ENCODE assay signal across 8 cellular contexts in the genomic region with DNA sequence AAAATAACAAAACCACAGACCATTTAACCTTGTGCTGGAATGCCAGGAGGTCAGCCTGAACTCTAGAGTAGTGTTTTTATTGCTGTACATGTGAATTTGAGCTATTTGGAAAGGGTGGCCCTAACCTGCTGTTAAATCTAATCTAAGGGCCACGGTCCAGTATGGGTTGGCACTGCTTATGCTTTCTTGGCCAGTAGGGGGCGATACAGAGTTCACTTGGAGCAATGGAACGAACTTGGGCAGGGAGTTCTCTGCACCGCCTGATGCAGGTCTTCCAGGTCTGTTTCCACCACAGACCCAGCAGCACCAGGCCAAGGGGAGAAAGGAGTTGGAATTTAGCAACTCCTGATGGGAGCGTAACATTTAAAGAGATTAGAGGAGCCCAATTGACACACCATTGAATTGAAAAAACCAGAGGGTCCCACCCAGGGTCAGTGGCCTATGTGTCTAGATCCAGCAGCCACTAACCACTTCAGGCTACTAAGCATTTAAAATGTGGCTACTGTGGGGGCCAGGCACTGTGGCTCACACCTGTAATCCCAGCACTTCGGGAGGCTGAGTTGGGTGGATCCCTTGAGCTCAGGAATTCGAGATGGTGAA.
A peak's percentile ranks its signal among the peaks of the same experiment; 100 is the strongest.
DNase-seq lines count a peak whose midpoint lies in the region; ATAC-seq and TF ChIP-seq lines count a peak whose summit lies in the region.

No MANE protein-coding gene starts in this region.

- TF ChIP-seq POLR2A in uterus (IDR thresholded peaks at IDR 0.05) = no peak

- H3K4me1 ChIP-seq in thoracic aorta (ENCODE audit: control insufficient read depth in 1 of 2, low read depth in 2 of 2) (peaks cover 0 to 12% of the 10 kb centered on the region in 2 donors), uterus (peaks cover 0 to 7% of the 10 kb centered on the region in 2 donors)

- H3K4me3 Mint-ChIP-seq in brain = no peak overlapping the region
- H3K4me3 Mint-ChIP-seq in naive B cell = no peak overlapping the region

- no peaks in the 10 kb centered on the region for H3K27me3 ChIP-seq in thoracic aorta (replicated peaks; ENCODE audit: insufficient read depth)
- H3K27me3 ChIP-seq in uterus = no peaks in the 10 kb centered on the region

- ATAC-seq in HG03159 (IDR thresholded peaks at IDR 0.05; ENCODE audit: unreplicated experiment) = peak; percentile 71
- peak; percentile 70 to 77 for ATAC-seq in naive B cell (ENCODE audit: low read depth in 2 of 2)
- no peak for ATAC-seq in thoracic aorta (ENCODE audit: insufficient number of reproducible peaks, low FRiP score, low read depth)

- H3K9me3 ChIP-seq in thoracic aorta (no peaks in the 10 kb centered on the region), uterus (no peaks in the 10 kb centered on the region)

- no peaks in the 10 kb centered on the region for H3K36me3 ChIP-seq in thoracic aorta
- H3K36me3 ChIP-seq in uterus = no peaks in the 10 kb centered on the region

- H3K27ac ChIP-seq in thoracic aorta (no peak overlapping the region), uterus (peak overlapping the region in 1 of 2 donors; percentile 46)

- peak; percentile 43 to 65 for TF ChIP-seq CTCF in brain (conservative IDR thresholded peaks at IDR 0.05)
- TF ChIP-seq CTCF in thoracic aorta (IDR thresholded peaks at IDR 0.05) = peak; percentile 54
- TF ChIP-seq CTCF in uterus (IDR thresholded peaks at IDR 0.05) = peak in 2 of 4 experiments; percentile 37 to 42

- DNase-seq in EH (ENCODE audit: low read depth) (peak; percentile 32), UCSD-AML1 (lab: John Stamatoyannopoulos, UW; ENCODE audit: unreplicated experiment) (peak; percentile 15), naive B cell (peak; percentile 48), thoracic aorta (ENCODE audit: low spot score) (no peak), OCI-M2 (lab: John Stamatoyannopoulos, UW; ENCODE audit: unreplicated experiment) (no peak), uterus (no peak)

- intact Hi-C loops in uterus (cut with DNase I; ENCODE audit: low total_unique reads) = loop anchor here (10.0 kb wide), 1 partner anchor 508 kb away; no protein-coding TSS in a partner anchor

- H3K9me3 Mint-ChIP-seq in brain (no peaks in the 10 kb centered on the region), naive B cell (peaks cover 0 to 1% (median 0%) of the 10 kb centered on the region in 7 donors)

- H3K27ac Mint-ChIP-seq in brain = peak overlapping the region in 1 of 5 experiments; percentile 27
- H3K27ac Mint-ChIP-seq in naive B cell = peak overlapping the region in 3 of 6 donors; percentile 43 to 88 (median 58)

- H3K36me3 Mint-ChIP-seq in brain = peaks cover 28% of the 10 kb centered on the region
- H3K36me3 Mint-ChIP-seq in naive B cell = peaks cover 36 to 39% of the 10 kb centered on the region in 2 donors

- H3K4me3 ChIP-seq in thoracic aorta (no peak overlapping the region), uterus (no peak overlapping the region)

- peaks cover 48% of the 10 kb centered on the region for H3K4me1 Mint-ChIP-seq in brain
- peaks cover 8 to 9% (median 8%) of the 10 kb centered on the region in 3 donors for H3K4me1 Mint-ChIP-seq in naive B cell

- peaks cover 6% of the 10 kb centered on the region for H3K27me3 Mint-ChIP-seq in brain
- no peaks in the 10 kb centered on the region for H3K27me3 Mint-ChIP-seq in naive B cell

Comparison
In these comparisons a context has a peak if more than half of its experiments do, and no peak if none do; other contexts are left out.
1. DNase-seq: peak in EH (single experiment), UCSD-AML1 (single experiment) and naive B cell (single experiment); none in thoracic aorta (single experiment), OCI-M2 (single experiment) and uterus (0 of 2).